In the genomic region with DNA sequence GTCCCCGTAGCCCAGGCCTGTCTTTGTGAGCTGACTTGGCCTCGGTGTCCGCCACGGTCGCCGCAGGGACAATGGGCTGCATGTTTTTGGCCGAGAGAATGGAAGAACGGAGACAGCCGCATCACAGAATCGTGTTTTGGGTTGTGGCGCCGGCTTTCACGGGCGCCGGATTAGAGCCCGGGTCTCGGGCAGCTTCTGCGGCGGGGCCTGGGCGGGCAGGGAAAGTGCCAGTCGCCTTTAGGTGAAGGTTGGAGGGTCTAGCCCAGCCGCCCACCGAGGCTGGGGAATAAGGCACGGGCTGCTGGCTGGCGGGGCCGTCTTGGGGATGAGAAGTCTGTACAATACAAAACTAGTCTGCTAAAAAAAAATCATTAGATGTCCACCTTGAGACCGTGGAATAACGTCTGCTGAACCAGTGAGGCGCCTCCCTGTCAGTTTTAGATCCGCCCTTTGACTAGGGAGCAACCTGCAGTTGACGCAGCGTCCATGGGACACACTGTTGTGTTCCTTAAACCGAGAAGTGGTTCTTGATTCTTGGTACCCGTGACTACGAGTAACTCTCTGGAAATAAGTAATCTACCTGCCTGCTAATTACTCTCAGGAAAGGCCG, we compare ENCODE assay signal across 8 cellular contexts. TPM values are rescaled to one million over a fixed set of nuclear protein-coding genes. Genes with fewer than 3 reads are reported as not detected.
DNase-seq lines count a peak whose midpoint lies in the region; ATAC-seq and TF ChIP-seq lines count a peak whose summit lies in the region.

No MANE protein-coding gene starts in this region.

- H3K27ac Mint-ChIP-seq in CD8-positive, alpha-beta memory T cell: peak overlapping the region; percentile 97 to 100 (median 100)
- H3K27ac Mint-ChIP-seq in activated naive CD4-positive, alpha-beta T cell treated with anti-CD3 and anti-CD28 coated beads, Interleukin-2, amount 50 U/mL, for 24 hours: peak overlapping the region; percentile 99

- H3K36me3 ChIP-seq in CD8-positive, alpha-beta memory T cell (ENCODE audit: insufficient read depth, low read length): peaks cover 13% of the 10 kb centered on the region
- H3K36me3 ChIP-seq in heart left ventricle: peaks cover 0 to 47% (median 34%) of the 10 kb centered on the region in 9 donors
- peaks cover 0 to 2% of the 10 kb centered on the region in 2 donors for H3K36me3 ChIP-seq in uterus

- peaks cover 65 to 84% (median 83%) of the 10 kb centered on the region in 3 donors for H3K4me1 Mint-ChIP-seq in CD8-positive, alpha-beta memory T cell
- peaks cover 64% of the 10 kb centered on the region for H3K4me1 Mint-ChIP-seq in activated naive CD4-positive, alpha-beta T cell treated with anti-CD3 and anti-CD28 coated beads, Interleukin-2, amount 50 U/mL, for 24 hours

- H3K4me3 Mint-ChIP-seq in CD8-positive, alpha-beta memory T cell: peak overlapping the region; percentile 92 to 99 (median 95)
- H3K4me3 Mint-ChIP-seq in activated naive CD4-positive, alpha-beta T cell treated with anti-CD3 and anti-CD28 coated beads, Interleukin-2, amount 50 U/mL, for 24 hours: peak overlapping the region; percentile 98

- peaks cover 38% of the 10 kb centered on the region for H3K4me1 ChIP-seq in CD8-positive, alpha-beta memory T cell (ENCODE audit: insufficient read depth, low read length)
- H3K4me1 ChIP-seq in heart left ventricle: peaks cover 4 to 58% (median 36%) of the 10 kb centered on the region in 12 donors
- no peaks in the 10 kb centered on the region for H3K4me1 ChIP-seq in uterus

- TF ChIP-seq CTCF in heart left ventricle (IDR thresholded peaks at IDR 0.05): no peak
- no peak for TF ChIP-seq CTCF in uterus (IDR thresholded peaks at IDR 0.05)

- H3K4me3 ChIP-seq in CD8-positive, alpha-beta memory T cell (ENCODE audit: low read length): peak overlapping the region; percentile 74
- H3K4me3 ChIP-seq in heart left ventricle: peak overlapping the region; percentile 68 to 94 (median 78)
- H3K4me3 ChIP-seq in uterus: peak overlapping the region; percentile 81 to 98

- H3K27me3 Mint-ChIP-seq in CD8-positive, alpha-beta memory T cell: peaks cover 0 to 5% of the 10 kb centered on the region in 2 donors
- no peaks in the 10 kb centered on the region for H3K27me3 Mint-ChIP-seq in activated naive CD4-positive, alpha-beta T cell treated with anti-CD3 and anti-CD28 coated beads, Interleukin-2, amount 50 U/mL, for 24 hours

- TF ChIP-seq POLR2A in heart left ventricle (IDR thresholded peaks at IDR 0.05): no peak
- TF ChIP-seq POLR2A in uterus (IDR thresholded peaks at IDR 0.05): no peak

- no peaks in the 10 kb centered on the region for H3K27me3 ChIP-seq in CD8-positive, alpha-beta memory T cell (ENCODE audit: insufficient read depth, low read length, poor library complexity, severe bottlenecking)
- H3K27me3 ChIP-seq in heart left ventricle (no peaks in the 10 kb centered on the region), uterus (no peaks in the 10 kb centered on the region)

- CTCF ChIA-PET in CD8-positive, alpha-beta memory T cell (lab: Charles Lee): interaction anchor here (1.0 to 1.4 kb wide), 3 partner anchors 10 to 45 kb away, joined by 3 to 6 read pairs (median 4); partner anchors contain the start of gene PNPLA8

- DNase-seq in CD8-positive, alpha-beta memory T cell: peak; percentile 19 to 65 (median 44)
- DNase-seq in HT-29 (ENCODE audit: low spot score) (peak; percentile 83), RPMI7951 (ENCODE audit: low read depth) (peak; percentile 53), heart left ventricle (peak in 4 of 5 donors; percentile 20 to 56 (median 30)), pons (ENCODE audit: low spot score) (peak; percentile 40), uterus (peak in 1 of 2 donors; percentile 29)

- ATAC-seq in GM21360 (IDR thresholded peaks at IDR 0.05; ENCODE audit: unreplicated experiment) (peak; percentile 30), heart left ventricle (peak in 3 of 4 donors; percentile 23 to 51 (median 34))

- peaks cover 7 to 55% (median 14%) of the 10 kb centered on the region in 3 donors for H3K36me3 Mint-ChIP-seq in CD8-positive, alpha-beta memory T cell
- peaks cover 17% of the 10 kb centered on the region for H3K36me3 Mint-ChIP-seq in activated naive CD4-positive, alpha-beta T cell treated with anti-CD3 and anti-CD28 coated beads, Interleukin-2, amount 50 U/mL, for 24 hours

- no peaks in the 10 kb centered on the region for H3K9me3 ChIP-seq in CD8-positive, alpha-beta memory T cell (ENCODE audit: low read length)
- no peaks in the 10 kb centered on the region for H3K9me3 ChIP-seq in heart left ventricle
- peaks cover 0 to under 1% of the 10 kb centered on the region in 2 donors for H3K9me3 ChIP-seq in uterus

- peak overlapping the region; percentile 100 for H3K27ac ChIP-seq in CD8-positive, alpha-beta memory T cell (ENCODE audit: low read depth, low read length)
- H3K27ac ChIP-seq in heart left ventricle: peak overlapping the region; percentile 92 to 99 (median 95)
- H3K27ac ChIP-seq in uterus: peak overlapping the region; percentile 91 to 92

- no peaks in the 10 kb centered on the region for H3K9me3 Mint-ChIP-seq in CD8-positive, alpha-beta memory T cell
- peaks cover 5% of the 10 kb centered on the region for H3K9me3 Mint-ChIP-seq in activated naive CD4-positive, alpha-beta T cell treated with anti-CD3 and anti-CD28 coated beads, Interleukin-2, amount 50 U/mL, for 24 hours

- intact Hi-C loops in heart left ventricle (cut with DNase I) (no loop called here), uterus (cut with DNase I; ENCODE audit: low total_unique reads) (no loop called here)

- 0 to 1% (median 0%) methylated on average over 26 to 36 of the region's 36 CpGs for WGBS in heart left ventricle, 4 donors

- POLR2A ChIA-PET in CD8-positive, alpha-beta memory T cell (lab: Charles Lee): interaction anchor here (0.8 to 3.8 kb wide), 3 partner anchors 10 to 45 kb away, joined by 4 to 72 read pairs (median 4); partner anchors contain the start of gene PNPLA8

RNA-seq across cellular contexts. Expression of gene DNAJB9, which starts 0.6 kb away (rescaled TPM):
- total RNA-seq in CD8-positive, alpha-beta memory T cell: 10 to 100 TPM; 10.1 to 12.0 TPM
- 37.5 TPM for polyA plus RNA-seq in CD8-positive, alpha-beta memory T cell
- total RNA-seq in HT-29 (2014; rRNA removed; shearing (Covaris generic)): 24.1 and 25.1 TPM in 2 replicates
- 25.1 and 32.2 TPM in 2 replicates for total RNA-seq in RPMI7951 (2014; rRNA removed; shearing (Covaris generic))
- total RNA-seq in heart left ventricle (10 to 100 TPM; 36.8 to 78.9 (median 51.5) TPM), uterus (100 to 1,000 TPM in 1 of 4 donors, 10 to 100 TPM in 3; 28.7 to 362 (median 44.8) TPM)
- 100 to 1,000 TPM in 1 of 2 donors, 10 to 100 TPM in 1; 15.1 to 105 TPM for polyA plus RNA-seq in heart left ventricle

RNA-seq across cellular contexts. Expression of gene THAP5, which starts 0.7 kb away (rescaled TPM):
- 10 to 100 TPM; 36.8 to 40.9 TPM for total RNA-seq in CD8-positive, alpha-beta memory T cell
- 27.9 TPM for polyA plus RNA-seq in CD8-positive, alpha-beta memory T cell
- 7.7 and 7.9 TPM in 2 replicates for total RNA-seq in HT-29 (2014; rRNA removed; shearing (Covaris generic))
- 44.9 and 45.8 TPM in 2 replicates for total RNA-seq in RPMI7951 (2014; rRNA removed; shearing (Covaris generic))
- total RNA-seq in heart left ventricle (10 to 100 TPM; 22.3 to 34.4 (median 26.3) TPM), uterus (10 to 100 TPM; 21.0 to 55.6 (median 45.6) TPM)
- polyA plus RNA-seq in heart left ventricle: 10 to 100 TPM in 1 of 2 donors, 1 to 10 TPM in 1; 7.6 to 16.3 TPM

RNA-seq across cellular contexts. Expression of gene PNPLA8, which starts 44.3 kb away (rescaled TPM):
- total RNA-seq in CD8-positive, alpha-beta memory T cell: 10 to 100 TPM; 16.3 to 17.9 TPM
- 29.7 TPM for polyA plus RNA-seq in CD8-positive, alpha-beta memory T cell
- 10.9 and 18.9 TPM in 2 replicates for total RNA-seq in HT-29 (2014; rRNA removed; shearing (Covaris generic))
- 38.7 and 40.6 TPM in 2 replicates for total RNA-seq in RPMI7951 (2014; rRNA removed; shearing (Covaris generic))
- total RNA-seq in heart left ventricle (10 to 100 TPM; 26.1 to 50.9 (median 32.8) TPM), uterus (10 to 100 TPM; 31.4 to 57.1 (median 46.7) TPM)
- polyA plus RNA-seq in heart left ventricle: 10 to 100 TPM; 12.5 to 61.5 TPM
